Comparison of ENCODE assay signal across 8 cellular contexts in the genomic region with DNA sequence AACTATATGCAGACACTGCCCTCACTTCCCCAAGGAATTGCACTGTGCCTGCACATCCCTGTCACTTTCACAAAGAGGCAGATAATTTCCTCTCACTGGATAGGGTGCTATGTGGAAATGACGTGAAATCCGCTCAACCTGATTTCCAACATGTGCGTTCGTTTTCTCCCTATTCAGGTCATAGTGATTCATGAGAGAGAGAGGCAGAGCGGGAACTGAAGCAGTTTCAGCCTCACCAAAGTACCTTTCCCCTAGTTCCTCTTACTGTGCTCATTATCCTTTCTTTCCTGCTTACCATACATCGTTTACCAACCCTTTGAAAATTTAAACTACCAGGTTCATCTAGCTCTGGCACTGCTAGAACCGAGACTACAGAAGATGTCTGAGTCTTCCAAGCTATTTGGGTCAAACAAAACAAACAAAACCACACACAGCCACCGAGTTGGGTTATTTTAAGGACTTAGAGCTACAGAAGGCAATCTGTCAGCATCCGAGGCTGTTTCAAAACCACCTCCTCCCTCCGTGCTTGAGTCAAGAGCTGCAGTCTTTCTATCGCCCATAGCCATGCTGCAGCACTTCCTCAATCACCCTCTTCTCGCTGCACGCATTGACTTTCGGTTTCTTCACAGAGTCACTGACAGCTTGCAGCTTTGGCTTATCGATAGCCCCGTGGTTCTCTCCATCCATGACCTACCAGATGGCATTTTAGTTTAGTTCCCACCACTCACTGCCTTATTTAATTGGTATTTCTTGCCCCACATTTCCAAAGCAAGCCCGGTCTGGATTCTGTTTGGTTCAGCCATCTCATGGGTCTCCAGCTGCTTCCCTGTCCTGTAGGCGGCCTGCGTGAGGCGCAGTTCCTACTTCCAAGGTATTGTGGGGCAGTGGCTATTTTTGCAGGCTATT.
DNase-seq lines count a peak whose midpoint lies in the region; ATAC-seq and TF ChIP-seq lines count a peak whose summit lies in the region.

No MANE protein-coding gene starts in this region.

- POLR2A ChIA-PET in AG04450 (lab: Yijun Ruan, JAX): no interaction called here

- DNase-seq in AG04450 (ENCODE audit: low read depth, low spot score) (no peak), NCI-H748 (lab: John Stamatoyannopoulos, UW; ENCODE audit: unreplicated experiment) (peak; percentile 44), fibroblast of pulmonary artery (ENCODE audit: low read depth) (peak; percentile 16), NCI-H526 treated with DMSO at 0.1 percent for 48 hours (lab: John Stamatoyannopoulos, UW) (no peak)
- DNase-seq in activated CD8-positive, alpha-beta memory T cell treated with anti-CD3 and anti-CD28 coated beads, Interleukin-2, amount 10 ng/mL, durations not matched to agents 7 days and 5 days: peak; percentile 83

- no peaks in the 10 kb centered on the region for H3K36me3 ChIP-seq in skeletal muscle tissue (ENCODE audit: control insufficient read depth in 3 of 3, insufficient read depth in 3 of 3, low read length in 3 of 3)

- CTCF ChIA-PET in AG04450 (lab: Charles Lee): interaction anchor here (0.5 to 1.2 kb wide), 2 partner anchors 63 to 1394 kb away, joined by 3 to 8 read pairs; no protein-coding TSS in a partner anchor
- CTCF ChIA-PET in activated CD8-positive, alpha-beta memory T cell treated with anti-CD3 and anti-CD28 coated beads, Interleukin-2, amount 10 ng/mL, durations not matched to agents 7 days and 5 days (lab: Charles Lee): interaction anchor here (0.8 to 1.4 kb wide), 2 partner anchors 10 to 1395 kb away, joined by 3 to 5 read pairs; a partner anchor contains a TSS

- H3K4me3 Mint-ChIP-seq in activated CD8-positive, alpha-beta memory T cell treated with anti-CD3 and anti-CD28 coated beads, Interleukin-2, amount 10 ng/mL, durations not matched to agents 7 days and 5 days: peak overlapping the region; percentile 89

- no peak overlapping the region for H3K27ac ChIP-seq in AG04450 (ENCODE audit: low read depth, low read length)
- no peak overlapping the region for H3K27ac ChIP-seq in skeletal muscle tissue (ENCODE audit: low read depth, low read length)

- H3K9me3 Mint-ChIP-seq in activated CD8-positive, alpha-beta memory T cell treated with anti-CD3 and anti-CD28 coated beads, Interleukin-2, amount 10 ng/mL, durations not matched to agents 7 days and 5 days (ENCODE audit: low read depth): no peaks in the 10 kb centered on the region

- TF ChIP-seq CTCF in AG04450 (IDR thresholded peaks at IDR 0.05; ENCODE audit: low read depth, low read length): peak; percentile 53
- TF ChIP-seq CTCF in fibroblast of pulmonary artery (IDR thresholded peaks at IDR 0.05; ENCODE audit: low read length, missing control alignments): no peak

- H3K9ac ChIP-seq in skeletal muscle tissue (ENCODE audit: low read depth in 1 of 3, low read length in 3 of 3): peak overlapping the region in 2 of 3 donors; percentile 1 to 10

- peaks cover 15% of the 10 kb centered on the region for H3K4me1 Mint-ChIP-seq in activated CD8-positive, alpha-beta memory T cell treated with anti-CD3 and anti-CD28 coated beads, Interleukin-2, amount 10 ng/mL, durations not matched to agents 7 days and 5 days

- no peaks in the 10 kb centered on the region for H3K27me3 Mint-ChIP-seq in activated CD8-positive, alpha-beta memory T cell treated with anti-CD3 and anti-CD28 coated beads, Interleukin-2, amount 10 ng/mL, durations not matched to agents 7 days and 5 days

- ATAC-seq in GM18909 (IDR thresholded peaks at IDR 0.05; ENCODE audit: poor library complexity, unreplicated experiment) (peak; percentile 96), HG03108 (IDR thresholded peaks at IDR 0.05; ENCODE audit: unreplicated experiment) (peak; percentile 97)
- ATAC-seq in activated CD8-positive, alpha-beta memory T cell treated with anti-CD3 and anti-CD28 coated beads, Interleukin-2, amount 10 ng/mL, durations not matched to agents 7 days and 5 days: peak; percentile 98

- H3K27me3 ChIP-seq in AG04450 (ENCODE audit: control insufficient read depth, insufficient read depth, low read length) (no peaks in the 10 kb centered on the region), skeletal muscle tissue (ENCODE audit: control insufficient read depth in 3 of 3, insufficient read depth in 3 of 3, low read length in 3 of 3) (no peaks in the 10 kb centered on the region)

- H3K9me3 ChIP-seq in AG04450 (ENCODE audit: control insufficient read depth, insufficient read depth, low read length) (no peaks in the 10 kb centered on the region), skeletal muscle tissue (ENCODE audit: control insufficient read depth in 3 of 3, low read length in 3 of 3) (no peaks in the 10 kb centered on the region)

- peak overlapping the region; percentile 59 for H3K4me3 ChIP-seq in AG04450 (ENCODE audit: low read depth, low read length)
- H3K4me3 ChIP-seq in fibroblast of pulmonary artery (replicated peaks; ENCODE audit: low read depth, low read length): peak overlapping the region; percentile 38
- H3K4me3 ChIP-seq in skeletal muscle tissue (ENCODE audit: low read length in 3 of 3): peak overlapping the region; percentile 45 to 59 (median 47)

- H3K27ac Mint-ChIP-seq in activated CD8-positive, alpha-beta memory T cell treated with anti-CD3 and anti-CD28 coated beads, Interleukin-2, amount 10 ng/mL, durations not matched to agents 7 days and 5 days: peak overlapping the region; percentile 96

- H3K4me1 ChIP-seq in skeletal muscle tissue (ENCODE audit: control insufficient read depth in 3 of 3, insufficient read depth in 3 of 3, low read length in 3 of 3): no peaks in the 10 kb centered on the region

- H3K36me3 Mint-ChIP-seq in activated CD8-positive, alpha-beta memory T cell treated with anti-CD3 and anti-CD28 coated beads, Interleukin-2, amount 10 ng/mL, durations not matched to agents 7 days and 5 days: peaks cover 3% of the 10 kb centered on the region

Comparison
In these comparisons a context has a peak if more than half of its experiments do, and no peak if none do; other contexts are left out.
1. DNase-seq: peak in NCI-H748 (single experiment), activated CD8-positive, alpha-beta memory T cell treated with anti-CD3 and anti-CD28 coated beads, Interleukin-2, amount 10 ng/mL, durations not matched to agents 7 days and 5 days (single experiment) and fibroblast of pulmonary artery (single experiment); none in AG04450 (single experiment) and NCI-H526 treated with DMSO at 0.1 percent for 48 hours (single experiment).
2. Peak in every context shown above with its lines, with median percentiles within 50 percentile points of each other: H3K4me3 ChIP-seq and ATAC-seq.